Comparison of ENCODE assay signal across 35 cellular contexts in genomic region chr9:91436841-91437240, GRCh38.
"Had no signal": no experiment of that assay in that cellular context is flagged by ENCODE, and none has a peak within 500 bp of the region (broad histone marks: within the 10 kb centered on the region; RNA-seq: fewer than 3 reads in every experiment).

No MANE protein-coding gene starts in this region.

- H3K27me3 ChIP-seq: MG63 had no signal

- H3K36me3 ChIP-seq: MG63 had no signal

- H3K9me3 ChIP-seq: MG63 had no signal

- DNase-seq: Karpas-422, Kasumi-1, MG63, MM.1S, MV-4-11, NCI-H1048, NCI-H1092, NCI-H1092 treated with DMSO at 0.1 percent for 48 hours, NCI-H1105, NCI-H1105 treated with DMSO at 0.1 percent for 48 hours, NCI-H1417, NCI-H1417 treated with DMSO at 0.1 percent for 48 hours, NCI-H1436, NCI-H1436 treated with DMSO at 0.1 percent for 48 hours, NCI-H146, NCI-H1694, NCI-H1694 treated with DMSO at 0.1 percent for 48 hours, NCI-H187, NCI-H187 treated with DMSO at 0.1 percent for 48 hours, NCI-H1930, NCI-H2029, NCI-H2029 treated with DMSO at 0.1 percent for 48 hours, NCI-H2081, NCI-H2081 treated with DMSO at 0.1 percent for 48 hours, NCI-H2107, NCI-H2171, NCI-H2171 treated with DMSO at 0.1 percent for 48 hours, NCI-H2227 treated with DMSO at 0.1 percent for 48 hours, NCI-H226, NCI-H345, NCI-H446, NCI-H446 treated with DMSO at 0.1 percent for 48 hours, NCI-H510A, NCI-H510A treated with DMSO at 0.1 percent for 48 hours, NCI-H524 had no signal

- H3K4me3 ChIP-seq: MG63 had no signal
